In genomic region chr3:110493752-110494151, GRCh38 we compare ENCODE assay signal across 24 cellular contexts.
"Had no signal": no experiment of that assay in that cellular context is flagged by ENCODE, and none has a peak within 500 bp of the region (broad histone marks: within the 10 kb centered on the region; RNA-seq: fewer than 3 reads in every experiment).

No MANE protein-coding gene starts in this region.

- H3K79me2 ChIP-seq: hepatocyte had no signal

- H3K4me1 ChIP-seq: breast epithelium, lower lobe of right lung, neural progenitor cell, vagina had no signal

- H2AFZ ChIP-seq: hepatocyte, neural progenitor cell had no signal

- DNase-seq: activated B cell treated with CpG ODN at 0.5 μM for 24 hours; activated CD4-positive, alpha-beta T cell treated with anti-CD3 and anti-CD28 coated beads for 36 hours; activated CD4-positive, alpha-beta T cell treated with anti-CD3 and anti-CD28 coated beads, Interleukin-2, amount 50 U/mL, for 4 hours; activated CD8-positive, alpha-beta memory T cell treated with anti-CD3 and anti-CD28 coated beads, Interleukin-2, amount 50 U/mL, for 48 hours; activated naive CD4-positive, alpha-beta T cell treated with anti-CD3 and anti-CD28 coated beads for 36 hours; activated naive CD8-positive, alpha-beta T cell treated with anti-CD3 and anti-CD28 coated beads, Interleukin-2, amount 10 ng/mL, durations not matched to agents 7 days and 5 days; activated T-cell treated with anti-CD3 and anti-CD28 coated beads, Interleukin-2, amount 50 U/mL, for 4 hours; amniotic stem cell; effector memory CD4-positive, alpha-beta T cell; glutamatergic neuron; immature natural killer cell; lower lobe of right lung; naive B cell; posterior cingulate gyrus; stimulated activated CD4-positive, alpha-beta T cell treated with anti-CD3 and anti-CD28 coated beads, Interleukin-2, amount 100 ng/mL, for 48 hours; stimulated activated naive CD4-positive, alpha-beta T cell had no signal

- H3K4me3 ChIP-seq: breast epithelium, hepatocyte, lower lobe of right lung, neural progenitor cell, thoracic aorta, vagina had no signal

- H3K9ac ChIP-seq: neural progenitor cell had no signal

- H3K27ac ChIP-seq: breast epithelium, hepatocyte, lower lobe of right lung, neural progenitor cell, thoracic aorta, vagina had no signal

- H3K9me3 ChIP-seq: lower lobe of right lung, thoracic aorta, vagina had no signal

- H3K4me2 ChIP-seq: hepatocyte, neural progenitor cell had no signal

- ATAC-seq: activated CD4-positive, alpha-beta T cell treated with anti-CD3 and anti-CD28 coated beads for 36 hours; activated T-cell treated with anti-CD3 and anti-CD28 coated beads, Interleukin-2, amount 50 U/mL, for 4 hours; esophagus mucosa; left lobe of liver; lower lobe of right lung; sciatic nerve had no signal

- H3K36me3 ChIP-seq: breast epithelium, lower lobe of right lung, neural progenitor cell, thoracic aorta, vagina had no signal

- H3K27me3 ChIP-seq: breast epithelium, hepatocyte, neural progenitor cell, vagina had no signal
